ENCODE assay signal across 15 cellular contexts in genomic region chr18:23093772-23094171, GRCh38.
"Had no signal": no experiment of that assay in that cellular context is flagged by ENCODE, and none has a peak within 500 bp of the region (broad histone marks: within the 10 kb centered on the region; RNA-seq: fewer than 3 reads in every experiment).

No MANE protein-coding gene starts in this region.

- ATAC-seq: heart left ventricle; naive thymus-derived CD4-positive, alpha-beta T cell; stimulated activated effector memory CD8-positive, alpha-beta T cell treated with anti-CD3 and anti-CD28 coated beads, Interleukin-12 subunit alpha, Interleukin-12 subunit beta, amount 100 ng/mL, for 72 hours; stimulated activated naive CD8-positive, alpha-beta T cell treated with anti-CD3 and anti-CD28 coated beads, Interleukin-15, Interleukin-2, amounts not matched to agents 100 U/mL and 50 U/mL, for 24 hours had no signal

- H3K27me3 ChIP-seq: right atrium auricular region, suprapubic skin, thyroid gland had no signal

- H3K36me3 Mint-ChIP-seq: naive thymus-derived CD4-positive, alpha-beta T cell; stimulated activated effector memory CD8-positive, alpha-beta T cell treated with anti-CD3 and anti-CD28 coated beads, Interleukin-12 subunit alpha, Interleukin-12 subunit beta, amount 100 ng/mL, for 72 hours; type B pancreatic cell had no signal

- H3K9me3 Mint-ChIP-seq: naive thymus-derived CD4-positive, alpha-beta T cell; stimulated activated effector memory CD8-positive, alpha-beta T cell treated with anti-CD3 and anti-CD28 coated beads, Interleukin-12 subunit alpha, Interleukin-12 subunit beta, amount 100 ng/mL, for 72 hours; type B pancreatic cell had no signal

- H3K36me3 ChIP-seq: heart left ventricle, right atrium auricular region, suprapubic skin, thyroid gland had no signal

- DNase-seq: foreskin melanocyte; heart left ventricle; hippocampal formation; kidney glomerular epithelial cell; mammary epithelial cell; naive thymus-derived CD4-positive, alpha-beta T cell; stimulated activated CD4-positive, alpha-beta T cell treated with anti-CD3 and anti-CD28 coated beads, Interleukin-4, amount 100 ng/mL, for 1 hour; stimulated activated CD8-positive, alpha-beta memory T cell treated with anti-CD3 and anti-CD28 coated beads, Interleukin-4, amount 100 ng/mL, for 48 hours; stimulated activated naive CD8-positive, alpha-beta T cell treated with anti-CD3 and anti-CD28 coated beads, Interleukin-15, Interleukin-2, amounts not matched to agents 100 U/mL and 50 U/mL, for 24 hours had no signal

- H3K4me3 ChIP-seq: heart left ventricle, right atrium auricular region, smooth muscle cell, suprapubic skin, thyroid gland had no signal

- H3K4me1 Mint-ChIP-seq: stimulated activated effector memory CD8-positive, alpha-beta T cell treated with anti-CD3 and anti-CD28 coated beads, Interleukin-12 subunit alpha, Interleukin-12 subunit beta, amount 100 ng/mL, for 72 hours had no signal

- H3K4me3 Mint-ChIP-seq: naive thymus-derived CD4-positive, alpha-beta T cell; stimulated activated effector memory CD8-positive, alpha-beta T cell treated with anti-CD3 and anti-CD28 coated beads, Interleukin-12 subunit alpha, Interleukin-12 subunit beta, amount 100 ng/mL, for 72 hours; type B pancreatic cell had no signal

- H3K27ac ChIP-seq: heart left ventricle, right atrium auricular region, suprapubic skin, thyroid gland had no signal

- H3K27ac Mint-ChIP-seq: stimulated activated effector memory CD8-positive, alpha-beta T cell treated with anti-CD3 and anti-CD28 coated beads, Interleukin-12 subunit alpha, Interleukin-12 subunit beta, amount 100 ng/mL, for 72 hours; type B pancreatic cell had no signal

- H3K9me3 ChIP-seq: heart left ventricle, right atrium auricular region, suprapubic skin, thyroid gland had no signal
